In the genomic region with DNA sequence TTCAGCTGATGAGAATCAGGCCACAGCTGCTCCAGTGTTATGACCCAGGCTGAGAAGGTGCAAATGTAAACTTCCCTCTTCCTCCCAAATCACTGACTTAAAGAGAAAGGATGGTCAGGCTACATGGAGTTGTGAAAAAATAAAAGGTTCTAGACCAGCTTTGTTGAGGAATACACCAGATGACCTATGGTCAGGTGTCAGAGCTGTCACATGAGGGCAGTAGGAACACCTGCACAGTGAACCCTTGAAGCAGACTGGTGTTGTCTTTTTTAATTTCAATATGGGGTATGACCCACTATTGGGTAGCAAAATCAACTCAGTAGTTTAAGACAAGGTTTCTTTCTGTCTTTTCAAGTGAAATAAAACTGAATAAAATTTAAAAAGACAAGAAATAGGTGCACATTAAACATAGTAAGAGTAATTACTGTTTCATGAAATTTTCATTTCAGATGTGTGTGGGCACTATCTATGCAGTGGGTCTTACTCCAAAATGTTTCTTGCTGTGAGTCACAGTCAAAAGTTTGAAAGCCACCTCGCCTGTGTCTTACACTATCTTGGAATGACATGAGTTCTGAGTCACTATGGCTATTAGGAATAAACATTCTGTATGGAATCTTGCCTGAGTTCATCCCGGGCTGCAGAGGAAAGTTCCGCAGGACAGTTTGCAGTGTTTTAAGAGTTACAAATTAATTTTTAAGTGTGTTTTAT, we compare ENCODE assay signal across 14 cellular contexts.
A peak's percentile ranks its signal among the peaks of the same experiment; 100 is the strongest.
DNase-seq lines count a peak whose midpoint lies in the region; ATAC-seq and TF ChIP-seq lines count a peak whose summit lies in the region.
"Had no signal": no experiment of that assay in that cellular context is flagged by ENCODE, and none has a peak within 500 bp of the region (broad histone marks: within the 10 kb centered on the region; RNA-seq: fewer than 3 reads in every experiment).

No MANE protein-coding gene starts in this region.

- no peak overlapping the region for H3K4me3 Mint-ChIP-seq in activated naive CD8-positive, alpha-beta T cell treated with anti-CD3 and anti-CD28 coated beads, Interleukin-2, amount 50 U/mL, for 24 hours
- no peak overlapping the region for H3K4me3 Mint-ChIP-seq in activated T-cell treated with anti-CD3 and anti-CD28 coated beads, Interleukin-2, amount 50 U/mL, for 24 hours
- H3K4me3 Mint-ChIP-seq: CD14-positive monocyte, naive B cell had no signal

- no peak overlapping the region for H3K4me2 ChIP-seq in mesenchymal stem cell (ENCODE audit: low read length, poor library complexity, severe bottlenecking)

- no peak overlapping the region for H4K8ac ChIP-seq in mesenchymal stem cell (ENCODE audit: low read length)

- no peak overlapping the region for H2BK5ac ChIP-seq in mesenchymal stem cell (ENCODE audit: low read depth, low read length, poor library complexity, severe bottlenecking)

- H3K4me3 ChIP-seq in AG04450 (ENCODE audit: low read depth, low read length) = no peak overlapping the region
- no peak overlapping the region for H3K4me3 ChIP-seq in cardiac fibroblast (replicated peaks in 1 of 2; ENCODE audit: low read depth in 2 of 2, low read length in 2 of 2)
- H3K4me3 ChIP-seq in mesenchymal stem cell (ENCODE audit: insufficient read depth in 1 of 2, low read depth in 1 of 2, low read length in 2 of 2) = no peak overlapping the region

- no peak overlapping the region for H3K18ac ChIP-seq in mesenchymal stem cell (ENCODE audit: low read depth in 1 of 2, low read length in 2 of 2)

- peaks cover 5% of the 10 kb centered on the region for H3K4me1 ChIP-seq in mesenchymal stem cell (ENCODE audit: control insufficient read depth, insufficient read depth, low read depth, low read length)

- H4K91ac ChIP-seq in mesenchymal stem cell (ENCODE audit: low read length) = no peak overlapping the region

- H2BK120ac ChIP-seq in mesenchymal stem cell (ENCODE audit: low read depth, low read length) = no peak overlapping the region

- H3K36me3 Mint-ChIP-seq in activated naive CD8-positive, alpha-beta T cell treated with anti-CD3 and anti-CD28 coated beads, Interleukin-2, amount 50 U/mL, for 24 hours (ENCODE audit: low read depth) = peaks cover 2% of the 10 kb centered on the region
- H3K36me3 Mint-ChIP-seq in activated T-cell treated with anti-CD3 and anti-CD28 coated beads, Interleukin-2, amount 50 U/mL, for 24 hours (ENCODE audit: low read depth) = peaks cover 28% of the 10 kb centered on the region

- H2AK5ac ChIP-seq in mesenchymal stem cell (ENCODE audit: low read length, severe bottlenecking) = peak overlapping the region; percentile 29

- H2AFZ ChIP-seq in mesenchymal stem cell (ENCODE audit: low read depth, low read length) = no peak overlapping the region

- H3K14ac ChIP-seq in mesenchymal stem cell (ENCODE audit: low read length in 2 of 2) = no peak overlapping the region

- peak overlapping the region; percentile 55 for H3K9ac ChIP-seq in mesenchymal stem cell (ENCODE audit: low read length)

- TF ChIP-seq CTCF in AG04450 (IDR thresholded peaks at IDR 0.05; ENCODE audit: low read depth, low read length) (no peak), cardiac fibroblast (IDR thresholded peaks at IDR 0.05; ENCODE audit: low read depth, low read length) (no peak)

- H3K4ac ChIP-seq in mesenchymal stem cell (ENCODE audit: low read depth in 1 of 2, low read length in 2 of 2) = no peak overlapping the region

- DNase-seq in AG04450 (ENCODE audit: low read depth, low spot score) = peak; percentile 44
- peak; percentile 66 for DNase-seq in HT1080 (ENCODE audit: low read depth)
- peak; percentile 66 to 72 for DNase-seq in cardiac fibroblast (ENCODE audit: low read depth in 2 of 2)
- DNase-seq in mesenchymal stem cell = peak; percentile 90
- DNase-seq in iPS-NIHi7 (ENCODE audit: extremely low spot score) = no peak
- DNase-seq in activated naive CD8-positive, alpha-beta T cell treated with anti-CD3 and anti-CD28 coated beads, Interleukin-2, amount 50 U/mL, for 24 hours = no peak
- DNase-seq in epidermal melanocyte (ENCODE audit: insufficient read length, low spot score) = no peak
- no peak for DNase-seq in activated T-cell treated with anti-CD3 and anti-CD28 coated beads, Interleukin-2, amount 50 U/mL, for 24 hours
- DNase-seq: naive B cell, NCI-H1092 treated with DMSO at 0.1 percent for 48 hours, NCI-H526, SHP77 treated with DMSO at 0.1 percent for 48 hours had no signal

- WGBS in mesenchymal stem cell = 2% methylated on average over 3 of the region's 3 CpGs

- H3K27me3 Mint-ChIP-seq in activated naive CD8-positive, alpha-beta T cell treated with anti-CD3 and anti-CD28 coated beads, Interleukin-2, amount 50 U/mL, for 24 hours = no peaks in the 10 kb centered on the region
- no peaks in the 10 kb centered on the region for H3K27me3 Mint-ChIP-seq in activated T-cell treated with anti-CD3 and anti-CD28 coated beads, Interleukin-2, amount 50 U/mL, for 24 hours
- H3K27me3 Mint-ChIP-seq: naive B cell had no signal

- no peaks in the 10 kb centered on the region for H3K9me3 Mint-ChIP-seq in activated naive CD8-positive, alpha-beta T cell treated with anti-CD3 and anti-CD28 coated beads, Interleukin-2, amount 50 U/mL, for 24 hours
- no peaks in the 10 kb centered on the region for H3K9me3 Mint-ChIP-seq in activated T-cell treated with anti-CD3 and anti-CD28 coated beads, Interleukin-2, amount 50 U/mL, for 24 hours
- H3K9me3 Mint-ChIP-seq: naive B cell had no signal

- ATAC-seq in activated naive CD8-positive, alpha-beta T cell treated with anti-CD3 and anti-CD28 coated beads, Interleukin-2, amount 50 U/mL, for 24 hours = no peak

- peaks cover 10 to 32% of the 10 kb centered on the region in 2 experiments for H3K36me3 ChIP-seq in mesenchymal stem cell (ENCODE audit: control insufficient read depth in 1 of 2, insufficient read depth in 2 of 2, low read depth in 1 of 2, low read length in 2 of 2)

- peaks cover 30% of the 10 kb centered on the region for H3K79me1 ChIP-seq in mesenchymal stem cell (replicated peaks; ENCODE audit: low read length, poor library complexity, severe bottlenecking)

- CTCF ChIA-PET in AG04450 (lab: Charles Lee) = interaction anchor here (1.0 to 2.4 kb wide), 9 partner anchors 10 to 219 kb away, joined by 3 to 9 read pairs (median 3); no protein-coding TSS in a partner anchor

- no peak overlapping the region for H3K27ac Mint-ChIP-seq in activated naive CD8-positive, alpha-beta T cell treated with anti-CD3 and anti-CD28 coated beads, Interleukin-2, amount 50 U/mL, for 24 hours
- H3K27ac Mint-ChIP-seq in activated T-cell treated with anti-CD3 and anti-CD28 coated beads, Interleukin-2, amount 50 U/mL, for 24 hours = no peak overlapping the region
- H3K27ac Mint-ChIP-seq: CD14-positive monocyte had no signal

- H3K27ac ChIP-seq in AG04450 (ENCODE audit: low read depth, low read length) (peak overlapping the region; percentile 49), mesenchymal stem cell (ENCODE audit: low read length, poor library complexity, severe bottlenecking) (no peak overlapping the region)
- H3K27ac ChIP-seq: epithelial cell of prostate had no signal

- POLR2A ChIA-PET in AG04450 (lab: Yijun Ruan, JAX) = interaction anchor here (0.8 kb wide), 1 partner anchor 63 kb away, joined by 3 read pairs; no protein-coding TSS in a partner anchor

- H3K27me3 ChIP-seq in AG04450 (ENCODE audit: control insufficient read depth, insufficient read depth, low read length) (no peaks in the 10 kb centered on the region), mesenchymal stem cell (ENCODE audit: control insufficient read depth in 1 of 2, insufficient read depth in 1 of 2, low read length in 2 of 2) (no peaks in the 10 kb centered on the region)

- H3K23ac ChIP-seq in mesenchymal stem cell (ENCODE audit: low read length in 2 of 2) = no peak overlapping the region

- peaks cover 17% of the 10 kb centered on the region for H3K4me1 Mint-ChIP-seq in activated naive CD8-positive, alpha-beta T cell treated with anti-CD3 and anti-CD28 coated beads, Interleukin-2, amount 50 U/mL, for 24 hours
- peaks cover 34% of the 10 kb centered on the region for H3K4me1 Mint-ChIP-seq in activated T-cell treated with anti-CD3 and anti-CD28 coated beads, Interleukin-2, amount 50 U/mL, for 24 hours (ENCODE audit: low read depth)
- H3K4me1 Mint-ChIP-seq: CD14-positive monocyte, naive B cell had no signal

- H2BK15ac ChIP-seq in mesenchymal stem cell (ENCODE audit: low read depth, poor library complexity, severe bottlenecking) = no peak overlapping the region

- H3K9me3 ChIP-seq in AG04450 (ENCODE audit: control insufficient read depth, insufficient read depth, low read length) = no peaks in the 10 kb centered on the region
- H3K9me3 ChIP-seq in mesenchymal stem cell (ENCODE audit: control insufficient read depth, low read length) = no peaks in the 10 kb centered on the region

- no peak overlapping the region for H2BK12ac ChIP-seq in mesenchymal stem cell (ENCODE audit: low read length in 2 of 2)

Comparison
In these comparisons a context has a peak if more than half of its experiments do, and no peak if none do; other contexts are left out.
1. DNase-seq: peak in AG04450 (single experiment), HT1080 (single experiment), cardiac fibroblast (2 of 2) and mesenchymal stem cell (single experiment); none in iPS-NIHi7 (single experiment), activated naive CD8-positive, alpha-beta T cell treated with anti-CD3 and anti-CD28 coated beads, Interleukin-2, amount 50 U/mL, for 24 hours (single experiment), epidermal melanocyte (single experiment) and activated T-cell treated with anti-CD3 and anti-CD28 coated beads, Interleukin-2, amount 50 U/mL, for 24 hours (single experiment).